Comparison of ENCODE assay signal across 11 cellular contexts in the genomic region with DNA sequence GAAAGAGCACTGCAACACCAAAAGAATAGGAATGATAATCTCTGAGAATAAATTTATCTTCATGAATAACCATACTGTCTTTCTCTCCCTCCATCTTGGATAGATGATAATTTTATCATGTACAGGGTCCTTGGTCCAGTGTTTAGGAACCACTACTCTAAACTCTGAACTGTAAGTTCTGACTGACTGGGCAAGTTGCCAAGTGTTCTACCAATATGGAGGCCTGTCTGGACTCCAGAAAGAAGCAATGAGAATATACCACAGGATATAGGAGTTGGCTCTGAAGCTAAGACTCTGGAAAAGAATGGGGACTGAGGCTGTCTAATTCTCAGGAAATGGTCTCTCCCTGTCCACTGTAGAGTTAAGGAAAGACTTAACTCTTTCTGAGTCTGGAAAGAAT. TPM values are rescaled to one million over a fixed set of nuclear protein-coding genes. Genes with fewer than 3 reads are reported as not detected.
DNase-seq lines count a peak whose midpoint lies in the region; ATAC-seq and TF ChIP-seq lines count a peak whose summit lies in the region.
"Had no signal": no experiment of that assay in that cellular context is flagged by ENCODE, and none has a peak within 500 bp of the region (broad histone marks: within the 10 kb centered on the region; RNA-seq: fewer than 3 reads in every experiment).

No MANE protein-coding gene starts in this region.

- intact Hi-C loops in left lung (cut with DNase I) (no loop called here), ascending aorta (cut with DNase I) (loop anchor here (10.0 kb wide), 1 partner anchor 1282 kb away; the partner anchor contains the start of gene PPFIBP2)

- peaks cover 1% of the 10 kb centered on the region for H3K36me3 Mint-ChIP-seq in activated naive CD4-positive, alpha-beta T cell treated with anti-CD3 and anti-CD28 coated beads, Interleukin-2, amount 50 U/mL, for 24 hours
- H3K36me3 Mint-ChIP-seq in activated naive CD4-positive, alpha-beta T cell treated with anti-CD3 and anti-CD28 coated beads, Interleukin-2, amount 50 U/mL, for 72 hours = peaks cover 6 to 7% of the 10 kb centered on the region in 2 donors
- H3K36me3 Mint-ChIP-seq in WTC11 (no peaks in the 10 kb centered on the region), glutamatergic neuron (ENCODE audit: unreplicated experiment) (no peaks in the 10 kb centered on the region), type B pancreatic cell (peaks cover 3% of the 10 kb centered on the region)

- TF ChIP-seq CTCF in WTC11 (IDR thresholded peaks at IDR 0.05) (no peak), glutamatergic neuron (IDR thresholded peaks at IDR 0.05; ENCODE audit: partially characterized antibody, unreplicated experiment) (no peak), type B pancreatic cell (conservative IDR thresholded peaks at IDR 0.05) (no peak), left lung (IDR thresholded peaks at IDR 0.05) (no peak), ascending aorta (IDR thresholded peaks at IDR 0.05) (no peak)

- H3K27ac ChIP-seq in left lung = no peak overlapping the region
- H3K27ac ChIP-seq in ascending aorta = no peak overlapping the region

- no peaks in the 10 kb centered on the region for H3K36me3 ChIP-seq in left lung
- no peaks in the 10 kb centered on the region for H3K36me3 ChIP-seq in ascending aorta

- H3K27me3 ChIP-seq in left lung (no peaks in the 10 kb centered on the region), ascending aorta (no peaks in the 10 kb centered on the region)

- no peaks in the 10 kb centered on the region for H3K27me3 Mint-ChIP-seq in activated naive CD4-positive, alpha-beta T cell treated with anti-CD3 and anti-CD28 coated beads, Interleukin-2, amount 50 U/mL, for 24 hours
- H3K27me3 Mint-ChIP-seq in WTC11 (ENCODE audit: low read depth) (no peaks in the 10 kb centered on the region), glutamatergic neuron (ENCODE audit: unreplicated experiment) (peaks cover 5% of the 10 kb centered on the region), type B pancreatic cell (no peaks in the 10 kb centered on the region)

- CTCF ChIA-PET in WTC11 (lab: Charles Lee) = interaction anchor here (1.0 kb wide), 1 partner anchor 121 kb away, joined by 3 read pairs; no protein-coding TSS in a partner anchor

- peak overlapping the region; percentile 61 for H3K4me3 Mint-ChIP-seq in activated naive CD4-positive, alpha-beta T cell treated with anti-CD3 and anti-CD28 coated beads, Interleukin-2, amount 50 U/mL, for 24 hours
- H3K4me3 Mint-ChIP-seq in WTC11 (peak overlapping the region; percentile 100), glutamatergic neuron (ENCODE audit: unreplicated experiment) (peak overlapping the region; percentile 53), type B pancreatic cell (peak overlapping the region; percentile 74)

- H3K4me1 Mint-ChIP-seq in activated naive CD4-positive, alpha-beta T cell treated with anti-CD3 and anti-CD28 coated beads, Interleukin-2, amount 50 U/mL, for 24 hours = peaks cover 64% of the 10 kb centered on the region
- peaks cover 13% of the 10 kb centered on the region for H3K4me1 Mint-ChIP-seq in WTC11
- H3K4me1 Mint-ChIP-seq in glutamatergic neuron (ENCODE audit: low read depth, unreplicated experiment) = peaks cover 2% of the 10 kb centered on the region
- H3K4me1 Mint-ChIP-seq in type B pancreatic cell (ENCODE audit: unreplicated experiment) = peaks cover 16% of the 10 kb centered on the region

- POLR2A ChIA-PET in WTC11 (lab: Charles Lee) = no interaction called here

- DNase-seq in activated naive CD4-positive, alpha-beta T cell treated with anti-CD3 and anti-CD28 coated beads, Interleukin-2, amount 50 U/mL, for 72 hours (ENCODE audit: low spot score in 2 of 2) = no peak
- DNase-seq in WTC11 (ENCODE audit: low spot score) = no peak
- DNase-seq in glutamatergic neuron = no peak
- DNase-seq in type B pancreatic cell (ENCODE audit: extremely low spot score, unreplicated experiment) = no peak
- DNase-seq in activated CD4-positive, CD25-positive, alpha-beta regulatory T cell treated with anti-CD3 and anti-CD28 coated beads, Interleukin-2, amount 50 U/mL, for 72 hours = no peak
- DNase-seq in left lung = no peak
- DNase-seq in ascending aorta (ENCODE audit: low spot score in 2 of 2) = no peak
- DNase-seq: hypothalamus, midbrain, NCI-H1436 treated with DMSO at 0.1 percent for 48 hours had no signal

- ATAC-seq in activated naive CD4-positive, alpha-beta T cell treated with anti-CD3 and anti-CD28 coated beads, Interleukin-2, amount 50 U/mL, for 72 hours = no peak
- ATAC-seq in WTC11 (no peak), left lung (no peak)

- H3K9me3 Mint-ChIP-seq in activated naive CD4-positive, alpha-beta T cell treated with anti-CD3 and anti-CD28 coated beads, Interleukin-2, amount 50 U/mL, for 24 hours = no peaks in the 10 kb centered on the region
- no peaks in the 10 kb centered on the region for H3K9me3 Mint-ChIP-seq in activated naive CD4-positive, alpha-beta T cell treated with anti-CD3 and anti-CD28 coated beads, Interleukin-2, amount 50 U/mL, for 72 hours
- no peaks in the 10 kb centered on the region for H3K9me3 Mint-ChIP-seq in WTC11
- H3K9me3 Mint-ChIP-seq in glutamatergic neuron (ENCODE audit: unreplicated experiment) = peaks cover 3% of the 10 kb centered on the region
- no peaks in the 10 kb centered on the region for H3K9me3 Mint-ChIP-seq in type B pancreatic cell

- H3K9me3 ChIP-seq in left lung = no peaks in the 10 kb centered on the region
- no peaks in the 10 kb centered on the region for H3K9me3 ChIP-seq in ascending aorta

- peak overlapping the region; percentile 61 for H3K27ac Mint-ChIP-seq in activated naive CD4-positive, alpha-beta T cell treated with anti-CD3 and anti-CD28 coated beads, Interleukin-2, amount 50 U/mL, for 24 hours
- H3K27ac Mint-ChIP-seq in activated naive CD4-positive, alpha-beta T cell treated with anti-CD3 and anti-CD28 coated beads, Interleukin-2, amount 50 U/mL, for 72 hours = no peak overlapping the region
- no peak overlapping the region for H3K27ac Mint-ChIP-seq in WTC11
- H3K27ac Mint-ChIP-seq in glutamatergic neuron (ENCODE audit: unreplicated experiment) = no peak overlapping the region
- H3K27ac Mint-ChIP-seq in type B pancreatic cell = peak overlapping the region; percentile 76

- peaks cover 0 to 57% of the 10 kb centered on the region in 2 donors for H3K4me1 ChIP-seq in left lung
- peaks cover 0 to 12% of the 10 kb centered on the region in 2 donors for H3K4me1 ChIP-seq in ascending aorta

- H3K4me3 ChIP-seq in left lung = peak overlapping the region in 1 of 2 donors; percentile 88
- H3K4me3 ChIP-seq in ascending aorta = peak overlapping the region in 1 of 2 donors; percentile 79

TF ChIP-seq in WTC11, 78 proteins besides CTCF, POLR2A, EP300 and RAD21 (continues in another document):
- TF ChIP-seq HMGXB4 (CRISPR knock-in tag; IDR thresholded peaks at IDR 0.05) (no peak), MXD4 (CRISPR knock-in tag; IDR thresholded peaks at IDR 0.05; ENCODE audit: borderline replicate concordance) (no peak), TCF7 (CRISPR knock-in tag; IDR thresholded peaks at IDR 0.05; ENCODE audit: low read depth) (no peak), OVOL2 (CRISPR knock-in tag; IDR thresholded peaks at IDR 0.05; ENCODE audit: borderline replicate concordance) (no peak), NR2C2 (CRISPR knock-in tag; IDR thresholded peaks at IDR 0.05) (no peak), FOXP1 (CRISPR knock-in tag; IDR thresholded peaks at IDR 0.05; ENCODE audit: borderline replicate concordance) (no peak), JAZF1 (CRISPR knock-in tag; IDR thresholded peaks at IDR 0.05) (no peak), GABPB1 (CRISPR knock-in tag; IDR thresholded peaks at IDR 0.05) (no peak)

RNA-seq across cellular contexts. Expression of gene FHIP1B, which starts 1.5 kb away (rescaled TPM):
- total RNA-seq in activated naive CD4-positive, alpha-beta T cell treated with anti-CD3 and anti-CD28 coated beads, Interleukin-2, amount 50 U/mL, for 72 hours = 10 to 100 TPM; 16.7 to 24.4 TPM
- total RNA-seq in WTC11 (2021) (22.2 to 24.8 TPM (median 23.6 TPM) in 3 replicates), glutamatergic neuron (ENCODE audit: unreplicated experiment) (25.3 TPM), type B pancreatic cell (ENCODE audit: low replicate concordance) (50.7 and 52.5 TPM in 2 replicates), left lung (10 to 100 TPM; 34.9 to 43.0 TPM), ascending aorta (31.9 TPM)

RNA-seq across cellular contexts. Expression of gene CNGA4, which starts 6.0 kb away (rescaled TPM):
- total RNA-seq in activated naive CD4-positive, alpha-beta T cell treated with anti-CD3 and anti-CD28 coated beads, Interleukin-2, amount 50 U/mL, for 72 hours = under 1 TPM; 0.21 to 0.52 TPM
- total RNA-seq in WTC11 (2021) (0.35 to 0.82 TPM (median 0.50 TPM) in 3 replicates), glutamatergic neuron (ENCODE audit: unreplicated experiment) (not detected), type B pancreatic cell (ENCODE audit: low replicate concordance) (0.62 and 0.68 TPM in 2 replicates), left lung (1 to 10 TPM in 1 of 2 donors, not detected in 1; 2.1 TPM), ascending aorta (not detected)

RNA-seq across cellular contexts. Expression of gene CCKBR, which starts 26.7 kb away (rescaled TPM):
- not detected for total RNA-seq in activated naive CD4-positive, alpha-beta T cell treated with anti-CD3 and anti-CD28 coated beads, Interleukin-2, amount 50 U/mL, for 72 hours
- 6.1 to 7.4 TPM (median 7.1 TPM) in 3 replicates for total RNA-seq in WTC11 (2021)
- 0.96 TPM for total RNA-seq in glutamatergic neuron (ENCODE audit: unreplicated experiment)
- total RNA-seq in type B pancreatic cell (ENCODE audit: low replicate concordance) = 0.90 and 1.1 TPM in 2 replicates
- total RNA-seq in left lung = not detected
- not detected for total RNA-seq in ascending aorta

RNA-seq across cellular contexts. Expression of gene C11orf42, which starts 27.5 kb away (rescaled TPM):
- not detected for total RNA-seq in activated naive CD4-positive, alpha-beta T cell treated with anti-CD3 and anti-CD28 coated beads, Interleukin-2, amount 50 U/mL, for 72 hours
- total RNA-seq in WTC11 (2021) (not detected in 3 replicates), glutamatergic neuron (ENCODE audit: unreplicated experiment) (not detected), type B pancreatic cell (ENCODE audit: low replicate concordance) (not detected in 2 replicates), left lung (not detected), ascending aorta (not detected)

RNA-seq across cellular contexts. Expression of gene OR52W1, which starts 33.9 kb away (rescaled TPM):
- not detected for total RNA-seq in activated naive CD4-positive, alpha-beta T cell treated with anti-CD3 and anti-CD28 coated beads, Interleukin-2, amount 50 U/mL, for 72 hours
- total RNA-seq in WTC11 (2021) (not detected in 3 replicates), glutamatergic neuron (ENCODE audit: unreplicated experiment) (not detected), type B pancreatic cell (ENCODE audit: low replicate concordance) (not detected in 2 replicates), left lung (not detected), ascending aorta (not detected)

Comparison
In these comparisons a context has a peak if more than half of its experiments do, and no peak if none do; other contexts are left out.
1. H3K27ac Mint-ChIP-seq: peak in activated naive CD4-positive, alpha-beta T cell treated with anti-CD3 and anti-CD28 coated beads, Interleukin-2, amount 50 U/mL, for 24 hours (single experiment) and type B pancreatic cell (single experiment); none in activated naive CD4-positive, alpha-beta T cell treated with anti-CD3 and anti-CD28 coated beads, Interleukin-2, amount 50 U/mL, for 72 hours (0 of 2), WTC11 (single experiment) and glutamatergic neuron (single experiment).
2. Peak in every context shown above with its lines, with median percentiles within 50 percentile points of each other: H3K4me3 Mint-ChIP-seq.